ENCODE assay signal across 20 cellular contexts in genomic region chr4:28075557-28075956, GRCh38.
DNase-seq lines count a peak whose midpoint lies in the region; TF ChIP-seq lines count a peak whose summit lies in the region.
"Had no signal": no experiment of that assay in that cellular context is flagged by ENCODE, and none has a peak within 500 bp of the region (broad histone marks: within the 10 kb centered on the region; RNA-seq: fewer than 3 reads in every experiment).

No MANE protein-coding gene starts in this region.

- no peaks in the 10 kb centered on the region for H3K27me3 ChIP-seq in tibial nerve

- TF ChIP-seq EP300 in tibial nerve (IDR thresholded peaks at IDR 0.05): no peak

- H3K4me3 Mint-ChIP-seq in HFFc6: peak overlapping the region; percentile 49
- H3K4me3 Mint-ChIP-seq: CD4-positive, alpha-beta memory T cell had no signal

- H3K27me3 Mint-ChIP-seq in HFFc6 (ENCODE audit: insufficient read depth): no peaks in the 10 kb centered on the region; the same call in 1 of the 2 replicates
- H3K27me3 Mint-ChIP-seq: CD4-positive, alpha-beta memory T cell had no signal

- no peaks in the 10 kb centered on the region for H3K36me3 ChIP-seq in tibial nerve

- H3K9me3 Mint-ChIP-seq in HFFc6: peaks cover 13% of the 10 kb centered on the region

- no peak overlapping the region for H3K4me3 ChIP-seq in tibial nerve
- H3K4me3 ChIP-seq: A549, GM12878, GM23248 had no signal

- DNase-seq in EH (ENCODE audit: low read depth) (peak; percentile 59), HFFc6 (peak; percentile 9), hepatic stellate cell (ENCODE audit: low spot score) (peak; percentile 0), NCI-H2107 (lab: John Stamatoyannopoulos, UW) (no peak), NCI-H1092 treated with DMSO at 0.1 percent for 48 hours (lab: John Stamatoyannopoulos, UW) (no peak), tibial nerve (ENCODE audit: low spot score in 2 of 2) (no peak), nucleus accumbens (lab: John Stamatoyannopoulos, UW) (no peak)
- DNase-seq: 8988T; ACHN; C1 segment of cervical spinal cord; Calu3; CD4-positive, alpha-beta memory T cell; COR-L47; DMS53; DMS79 treated with DMSO at 0.1 percent for 48 hours; GM23248; H7; HCEC 1CT had no signal

- TF ChIP-seq CTCF in HFFc6 (IDR thresholded peaks at IDR 0.05) (no peak), tibial nerve (IDR thresholded peaks at IDR 0.05) (no peak)

- H3K27ac Mint-ChIP-seq in HFFc6: peak overlapping the region; percentile 63
- H3K27ac Mint-ChIP-seq: CD4-positive, alpha-beta memory T cell had no signal

- peaks cover 20% of the 10 kb centered on the region for H3K36me3 Mint-ChIP-seq in HFFc6 (ENCODE audit: low read depth)
- H3K36me3 Mint-ChIP-seq: CD4-positive, alpha-beta memory T cell had no signal

- peaks cover 19% of the 10 kb centered on the region for H3K4me1 Mint-ChIP-seq in HFFc6 (ENCODE audit: low read depth)
- H3K4me1 Mint-ChIP-seq: CD4-positive, alpha-beta memory T cell had no signal

- no peak for TF ChIP-seq POLR2A in tibial nerve (IDR thresholded peaks at IDR 0.05)

- no peak overlapping the region for H3K27ac ChIP-seq in tibial nerve
- H3K27ac ChIP-seq: A549, GM23248 had no signal

- H3K4me1 ChIP-seq in tibial nerve: no peaks in the 10 kb centered on the region
- H3K4me1 ChIP-seq: A549 had no signal

- H3K9me3 ChIP-seq in tibial nerve: peaks cover 0 to 5% (median 0%) of the 10 kb centered on the region in 4 donors
- H3K9me3 ChIP-seq: A549 had no signal

Comparison
In these comparisons a context has a peak if more than half of its experiments do, and no peak if none do; other contexts are left out.
1. DNase-seq: peak in EH (single experiment), HFFc6 (single experiment) and hepatic stellate cell (single experiment); none in NCI-H2107 (single experiment), NCI-H1092 treated with DMSO at 0.1 percent for 48 hours (single experiment), tibial nerve (0 of 2) and nucleus accumbens (0 of 56).